ENCODE assay signal across 18 cellular contexts in the genomic region with DNA sequence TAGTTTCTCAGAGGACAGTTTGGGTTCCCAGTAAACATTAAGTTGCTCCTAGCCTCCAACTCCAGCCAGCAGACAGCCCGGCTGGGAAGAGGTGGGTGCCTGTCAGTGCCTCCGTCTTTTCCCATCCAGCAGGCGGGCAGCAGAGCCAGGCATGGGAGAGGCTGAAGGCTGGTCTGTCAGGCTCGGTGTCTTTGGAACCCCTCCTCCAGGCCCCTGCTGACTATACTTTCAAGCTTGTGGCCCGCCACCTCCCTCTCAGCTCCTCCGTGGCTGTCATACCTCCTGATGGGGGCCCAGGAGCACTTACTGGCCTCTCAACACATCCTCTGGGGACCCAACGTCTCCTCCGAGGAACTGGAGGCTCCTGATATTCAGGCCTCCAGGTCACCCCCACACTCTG.
"Had no signal": no experiment of that assay in that cellular context is flagged by ENCODE, and none has a peak within 500 bp of the region (broad histone marks: within the 10 kb centered on the region; RNA-seq: fewer than 3 reads in every experiment).

No MANE protein-coding gene starts in this region.

- H3K9me3 ChIP-seq: neutrophil, pancreas, right atrium auricular region, sigmoid colon, thoracic aorta, tibial nerve, upper lobe of left lung, uterus had no signal

- H3K27ac ChIP-seq: coronary artery, neutrophil, pancreas, right atrium auricular region, sigmoid colon, thoracic aorta, tibial nerve, upper lobe of left lung, uterus had no signal

- DNase-seq: dermis blood vessel endothelial cell; effector memory CD8-positive, alpha-beta T cell; hypothalamus; immature natural killer cell; mesenchymal stem cell; midbrain; naive thymus-derived CD4-positive, alpha-beta T cell; sigmoid colon; stimulated activated CD4-positive, alpha-beta T cell treated with anti-CD3 and anti-CD28 coated beads, Interleukin-4, amount 100 ng/mL, for 4 hours; upper lobe of left lung; uterus had no signal

- ATAC-seq: effector memory CD8-positive, alpha-beta T cell; naive thymus-derived CD4-positive, alpha-beta T cell; pancreas; stimulated activated memory B cell treated with anti-CD40 and anti-IgM and Interleukin-4, amounts not matched to agents 10 μg/mL and 1 μg/mL and 100 μg/mL, for 72 hours had no signal

- H3K36me3 ChIP-seq: neutrophil, pancreas, right atrium auricular region, sigmoid colon, thoracic aorta, tibial nerve, upper lobe of left lung, uterus had no signal

- H3K27me3 ChIP-seq: pancreas, right atrium auricular region, sigmoid colon, upper lobe of left lung, uterus had no signal

- H3K4me1 ChIP-seq: tibial nerve, upper lobe of left lung, uterus had no signal

- H3K4me3 ChIP-seq: coronary artery, pancreas, right atrium auricular region, sigmoid colon, thoracic aorta, tibial nerve, upper lobe of left lung, uterus had no signal
